1 cellular context compared by ENCODE assay signal in genomic region chr1:45857101-45857700, GRCh38.
TF ChIP-seq lines count a peak whose summit lies in the region.

No MANE protein-coding gene starts in this region.

TF ChIP-seq in HepG2, 621 proteins besides CTCF, POLR2A, EP300 and RAD21 (continued from another document):
- TF ChIP-seq, protein P1, sequence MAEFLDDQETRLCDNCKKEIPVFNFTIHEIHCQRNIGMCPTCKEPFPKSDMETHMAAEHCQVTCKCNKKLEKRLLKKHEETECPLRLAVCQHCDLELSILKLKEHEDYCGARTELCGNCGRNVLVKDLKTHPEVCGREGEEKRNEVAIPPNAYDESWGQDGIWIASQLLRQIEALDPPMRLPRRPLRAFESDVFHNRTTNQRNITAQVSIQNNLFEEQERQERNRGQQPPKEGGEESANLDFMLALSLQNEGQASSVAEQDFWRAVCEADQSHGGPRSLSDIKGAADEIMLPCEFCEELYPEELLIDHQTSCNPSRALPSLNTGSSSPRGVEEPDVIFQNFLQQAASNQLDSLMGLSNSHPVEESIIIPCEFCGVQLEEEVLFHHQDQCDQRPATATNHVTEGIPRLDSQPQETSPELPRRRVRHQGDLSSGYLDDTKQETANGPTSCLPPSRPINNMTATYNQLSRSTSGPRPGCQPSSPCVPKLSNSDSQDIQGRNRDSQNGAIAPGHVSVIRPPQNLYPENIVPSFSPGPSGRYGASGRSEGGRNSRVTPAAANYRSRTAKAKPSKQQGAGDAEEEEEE (CRISPR knock-in tag; IDR thresholded peaks at IDR 0.05; ENCODE audit: borderline replicate concordance): no peak
- no peak for TF ChIP-seq ZSCAN21 (CRISPR knock-in tag; IDR thresholded peaks at IDR 0.05; ENCODE audit: borderline replicate concordance)
- no peak for TF ChIP-seq ZNF264 (CRISPR knock-in tag; IDR thresholded peaks at IDR 0.05)
- no peak for TF ChIP-seq TBX2 (CRISPR knock-in tag; IDR thresholded peaks at IDR 0.05; ENCODE audit: borderline replicate concordance)
- TF ChIP-seq EEA1 (CRISPR knock-in tag; IDR thresholded peaks at IDR 0.05; ENCODE audit: borderline replicate concordance): no peak
- TF ChIP-seq PRDM15 (CRISPR knock-in tag; IDR thresholded peaks at IDR 0.05): no peak
- no peak for TF ChIP-seq ARNT2 (CRISPR knock-in tag; IDR thresholded peaks at IDR 0.05; ENCODE audit: low read depth)
- TF ChIP-seq ZSCAN5A (CRISPR knock-in tag; IDR thresholded peaks at IDR 0.05; ENCODE audit: borderline replicate concordance): no peak
- no peak for TF ChIP-seq MAX (IDR thresholded peaks at IDR 0.05)
- TF ChIP-seq MIER2 (CRISPR knock-in tag; IDR thresholded peaks at IDR 0.05): no peak
- no peak for TF ChIP-seq ZNF343 (CRISPR knock-in tag; IDR thresholded peaks at IDR 0.05)
- no peak for TF ChIP-seq MED8 (CRISPR knock-in tag; IDR thresholded peaks at IDR 0.05; ENCODE audit: insufficient replicate concordance)
- TF ChIP-seq ZNF101 (CRISPR knock-in tag; IDR thresholded peaks at IDR 0.05; ENCODE audit: borderline replicate concordance, low read depth): no peak
- TF ChIP-seq, protein P2, sequence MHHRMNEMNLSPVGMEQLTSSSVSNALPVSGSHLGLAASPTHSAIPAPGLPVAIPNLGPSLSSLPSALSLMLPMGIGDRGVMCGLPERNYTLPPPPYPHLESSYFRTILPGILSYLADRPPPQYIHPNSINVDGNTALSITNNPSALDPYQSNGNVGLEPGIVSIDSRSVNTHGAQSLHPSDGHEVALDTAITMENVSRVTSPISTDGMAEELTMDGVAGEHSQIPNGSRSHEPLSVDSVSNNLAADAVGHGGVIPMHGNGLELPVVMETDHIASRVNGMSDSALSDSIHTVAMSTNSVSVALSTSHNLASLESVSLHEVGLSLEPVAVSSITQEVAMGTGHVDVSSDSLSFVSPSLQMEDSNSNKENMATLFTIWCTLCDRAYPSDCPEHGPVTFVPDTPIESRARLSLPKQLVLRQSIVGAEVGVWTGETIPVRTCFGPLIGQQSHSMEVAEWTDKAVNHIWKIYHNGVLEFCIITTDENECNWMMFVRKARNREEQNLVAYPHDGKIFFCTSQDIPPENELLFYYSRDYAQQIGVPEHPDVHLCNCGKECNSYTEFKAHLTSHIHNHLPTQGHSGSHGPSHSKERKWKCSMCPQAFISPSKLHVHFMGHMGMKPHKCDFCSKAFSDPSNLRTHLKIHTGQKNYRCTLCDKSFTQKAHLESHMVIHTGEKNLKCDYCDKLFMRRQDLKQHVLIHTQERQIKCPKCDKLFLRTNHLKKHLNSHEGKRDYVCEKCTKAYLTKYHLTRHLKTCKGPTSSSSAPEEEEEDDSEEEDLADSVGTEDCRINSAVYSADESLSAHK (CRISPR knock-in tag; IDR thresholded peaks at IDR 0.05; ENCODE audit: borderline replicate concordance): no peak
- no peak for TF ChIP-seq RBAK (CRISPR knock-in tag; IDR thresholded peaks at IDR 0.05)
- TF ChIP-seq TBP (CRISPR knock-in tag; IDR thresholded peaks at IDR 0.05): no peak
- TF ChIP-seq, protein P3, sequence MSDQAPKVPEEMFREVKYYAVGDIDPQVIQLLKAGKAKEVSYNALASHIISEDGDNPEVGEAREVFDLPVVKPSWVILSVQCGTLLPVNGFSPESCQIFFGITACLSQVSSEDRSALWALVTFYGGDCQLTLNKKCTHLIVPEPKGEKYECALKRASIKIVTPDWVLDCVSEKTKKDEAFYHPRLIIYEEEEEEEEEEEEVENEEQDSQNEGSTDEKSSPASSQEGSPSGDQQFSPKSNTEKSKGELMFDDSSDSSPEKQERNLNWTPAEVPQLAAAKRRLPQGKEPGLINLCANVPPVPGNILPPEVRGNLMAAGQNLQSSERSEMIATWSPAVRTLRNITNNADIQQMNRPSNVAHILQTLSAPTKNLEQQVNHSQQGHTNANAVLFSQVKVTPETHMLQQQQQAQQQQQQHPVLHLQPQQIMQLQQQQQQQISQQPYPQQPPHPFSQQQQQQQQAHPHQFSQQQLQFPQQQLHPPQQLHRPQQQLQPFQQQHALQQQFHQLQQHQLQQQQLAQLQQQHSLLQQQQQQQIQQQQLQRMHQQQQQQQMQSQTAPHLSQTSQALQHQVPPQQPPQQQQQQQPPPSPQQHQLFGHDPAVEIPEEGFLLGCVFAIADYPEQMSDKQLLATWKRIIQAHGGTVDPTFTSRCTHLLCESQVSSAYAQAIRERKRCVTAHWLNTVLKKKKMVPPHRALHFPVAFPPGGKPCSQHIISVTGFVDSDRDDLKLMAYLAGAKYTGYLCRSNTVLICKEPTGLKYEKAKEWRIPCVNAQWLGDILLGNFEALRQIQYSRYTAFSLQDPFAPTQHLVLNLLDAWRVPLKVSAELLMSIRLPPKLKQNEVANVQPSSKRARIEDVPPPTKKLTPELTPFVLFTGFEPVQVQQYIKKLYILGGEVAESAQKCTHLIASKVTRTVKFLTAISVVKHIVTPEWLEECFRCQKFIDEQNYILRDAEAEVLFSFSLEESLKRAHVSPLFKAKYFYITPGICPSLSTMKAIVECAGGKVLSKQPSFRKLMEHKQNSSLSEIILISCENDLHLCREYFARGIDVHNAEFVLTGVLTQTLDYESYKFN (CRISPR knock-in tag; conservative IDR thresholded peaks at IDR 0.05): peak; percentile 41; the same call in 1 of the 2 replicates
- TF ChIP-seq SOX6 (IDR thresholded peaks at IDR 0.05): no peak
- TF ChIP-seq SOX6 (CRISPR knock-in tag; IDR thresholded peaks at IDR 0.05): peak; percentile 36; the same call in 1 of the 2 replicates
- TF ChIP-seq, protein P4, sequence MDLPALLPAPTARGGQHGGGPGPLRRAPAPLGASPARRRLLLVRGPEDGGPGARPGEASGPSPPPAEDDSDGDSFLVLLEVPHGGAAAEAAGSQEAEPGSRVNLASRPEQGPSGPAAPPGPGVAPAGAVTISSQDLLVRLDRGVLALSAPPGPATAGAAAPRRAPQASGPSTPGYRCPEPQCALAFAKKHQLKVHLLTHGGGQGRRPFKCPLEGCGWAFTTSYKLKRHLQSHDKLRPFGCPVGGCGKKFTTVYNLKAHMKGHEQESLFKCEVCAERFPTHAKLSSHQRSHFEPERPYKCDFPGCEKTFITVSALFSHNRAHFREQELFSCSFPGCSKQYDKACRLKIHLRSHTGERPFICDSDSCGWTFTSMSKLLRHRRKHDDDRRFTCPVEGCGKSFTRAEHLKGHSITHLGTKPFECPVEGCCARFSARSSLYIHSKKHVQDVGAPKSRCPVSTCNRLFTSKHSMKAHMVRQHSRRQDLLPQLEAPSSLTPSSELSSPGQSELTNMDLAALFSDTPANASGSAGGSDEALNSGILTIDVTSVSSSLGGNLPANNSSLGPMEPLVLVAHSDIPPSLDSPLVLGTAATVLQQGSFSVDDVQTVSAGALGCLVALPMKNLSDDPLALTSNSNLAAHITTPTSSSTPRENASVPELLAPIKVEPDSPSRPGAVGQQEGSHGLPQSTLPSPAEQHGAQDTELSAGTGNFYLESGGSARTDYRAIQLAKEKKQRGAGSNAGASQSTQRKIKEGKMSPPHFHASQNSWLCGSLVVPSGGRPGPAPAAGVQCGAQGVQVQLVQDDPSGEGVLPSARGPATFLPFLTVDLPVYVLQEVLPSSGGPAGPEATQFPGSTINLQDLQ (CRISPR knock-in tag; IDR thresholded peaks at IDR 0.05): no peak
- TF ChIP-seq, protein P5, sequence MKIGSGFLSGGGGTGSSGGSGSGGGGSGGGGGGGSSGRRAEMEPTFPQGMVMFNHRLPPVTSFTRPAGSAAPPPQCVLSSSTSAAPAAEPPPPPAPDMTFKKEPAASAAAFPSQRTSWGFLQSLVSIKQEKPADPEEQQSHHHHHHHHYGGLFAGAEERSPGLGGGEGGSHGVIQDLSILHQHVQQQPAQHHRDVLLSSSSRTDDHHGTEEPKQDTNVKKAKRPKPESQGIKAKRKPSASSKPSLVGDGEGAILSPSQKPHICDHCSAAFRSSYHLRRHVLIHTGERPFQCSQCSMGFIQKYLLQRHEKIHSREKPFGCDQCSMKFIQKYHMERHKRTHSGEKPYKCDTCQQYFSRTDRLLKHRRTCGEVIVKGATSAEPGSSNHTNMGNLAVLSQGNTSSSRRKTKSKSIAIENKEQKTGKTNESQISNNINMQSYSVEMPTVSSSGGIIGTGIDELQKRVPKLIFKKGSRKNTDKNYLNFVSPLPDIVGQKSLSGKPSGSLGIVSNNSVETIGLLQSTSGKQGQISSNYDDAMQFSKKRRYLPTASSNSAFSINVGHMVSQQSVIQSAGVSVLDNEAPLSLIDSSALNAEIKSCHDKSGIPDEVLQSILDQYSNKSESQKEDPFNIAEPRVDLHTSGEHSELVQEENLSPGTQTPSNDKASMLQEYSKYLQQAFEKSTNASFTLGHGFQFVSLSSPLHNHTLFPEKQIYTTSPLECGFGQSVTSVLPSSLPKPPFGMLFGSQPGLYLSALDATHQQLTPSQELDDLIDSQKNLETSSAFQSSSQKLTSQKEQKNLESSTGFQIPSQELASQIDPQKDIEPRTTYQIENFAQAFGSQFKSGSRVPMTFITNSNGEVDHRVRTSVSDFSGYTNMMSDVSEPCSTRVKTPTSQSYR (CRISPR knock-in tag; IDR thresholded peaks at IDR 0.05; ENCODE audit: borderline replicate concordance): no peak
- TF ChIP-seq ZNF598 (CRISPR knock-in tag; IDR thresholded peaks at IDR 0.05; ENCODE audit: borderline replicate concordance): no peak
